In genomic region chr10:69446650-69447151, GRCh38 we compare ENCODE assay signal across 12 cellular contexts. TPM values are rescaled to one million over a fixed set of nuclear protein-coding genes. Genes with fewer than 3 reads are reported as not detected.
A peak's percentile ranks its signal among the peaks of the same experiment; 100 is the strongest.
DNase-seq lines count a peak whose midpoint lies in the region; FAIRE-seq and TF ChIP-seq lines count a peak whose summit lies in the region.
"Had no signal": no experiment of that assay in that cellular context is flagged by ENCODE, and none has a peak within 500 bp of the region (broad histone marks: within the 10 kb centered on the region; RNA-seq: fewer than 3 reads in every experiment).

No MANE protein-coding gene starts in this region.

- peaks cover 4% of the 10 kb centered on the region for H3K27me3 ChIP-seq in fibroblast of lung (ENCODE audit: control insufficient read depth, insufficient read depth, low read length)

- no peaks in the 10 kb centered on the region for H3K36me3 ChIP-seq in fibroblast of lung (ENCODE audit: control insufficient read depth, insufficient read depth, low read length)

- no peaks in the 10 kb centered on the region for H3K79me2 ChIP-seq in fibroblast of lung (ENCODE audit: control insufficient read depth, insufficient read depth, low read length)

- CTCF ChIA-PET in RWPE1 (lab: Yijun Ruan, JAX), result interaction anchor here (0.5 to 0.6 kb wide), 2 partner anchors 8 to 19 kb away, joined by 3 read pairs; no protein-coding TSS in a partner anchor
- CTCF ChIA-PET in activated naive CD4-positive, alpha-beta T cell treated with anti-CD3 and anti-CD28 coated beads for 36 hours (lab: Charles Lee), result interaction anchor here (0.8 to 1.7 kb wide), 6 partner anchors 9 to 589 kb away, joined by 3 to 6 read pairs (median 3); no protein-coding TSS in a partner anchor

- no peak for FAIRE-seq in GM12892 (lab: Jason Lieb, UNC)

- peaks cover 7% of the 10 kb centered on the region for H3K4me1 Mint-ChIP-seq in activated naive CD4-positive, alpha-beta T cell treated with anti-CD3 and anti-CD28 coated beads for 36 hours (ENCODE audit: low read depth)

- H3K27ac ChIP-seq in RWPE1 (peak overlapping the region; percentile 67), fibroblast of lung (ENCODE audit: insufficient read depth, low read length) (no peak overlapping the region)

- H3K4me1 ChIP-seq in fibroblast of lung (ENCODE audit: control insufficient read depth, extremely low read depth, insufficient read depth, low read length), result no peaks in the 10 kb centered on the region

- TF ChIP-seq CTCF in RWPE1 (conservative IDR thresholded peaks at IDR 0.05; ENCODE audit: low read depth), result no peak
- TF ChIP-seq CTCF in fibroblast of lung (conservative IDR thresholded peaks at IDR 0.05 in 1 of 2, IDR thresholded peaks at IDR 0.05 in 1 of 2; ENCODE audit: low read depth in 1 of 2, low read length in 2 of 2), result no peak
- TF ChIP-seq CTCF in retinal pigment epithelial cell (conservative IDR thresholded peaks at IDR 0.05; ENCODE audit: low read depth, low read length), result no peak

- no peaks in the 10 kb centered on the region for H3K9me3 Mint-ChIP-seq in activated naive CD4-positive, alpha-beta T cell treated with anti-CD3 and anti-CD28 coated beads for 36 hours

- H2AFZ ChIP-seq in fibroblast of lung (ENCODE audit: low read length), result no peak overlapping the region

- H3K4me2 ChIP-seq in fibroblast of lung (ENCODE audit: extremely low read depth, insufficient read depth, low read length), result no peak overlapping the region

- no peaks in the 10 kb centered on the region for H3K27me3 Mint-ChIP-seq in activated naive CD4-positive, alpha-beta T cell treated with anti-CD3 and anti-CD28 coated beads for 36 hours (ENCODE audit: low read depth)

- no peaks in the 10 kb centered on the region for H3K9me3 ChIP-seq in fibroblast of lung (ENCODE audit: control insufficient read depth, insufficient read depth, low read depth, low read length)

- no peak overlapping the region for H3K4me3 Mint-ChIP-seq in activated naive CD4-positive, alpha-beta T cell treated with anti-CD3 and anti-CD28 coated beads for 36 hours
- H3K4me3 Mint-ChIP-seq: endodermal cell; naive thymus-derived CD8-positive, alpha-beta T cell had no signal

- POLR2A ChIA-PET in RWPE1 (lab: Yijun Ruan, JAX; ENCODE audit: low non-redundant PET), result no interaction called here

- H3K27ac Mint-ChIP-seq in activated naive CD4-positive, alpha-beta T cell treated with anti-CD3 and anti-CD28 coated beads for 36 hours, result no peak overlapping the region
- H3K27ac Mint-ChIP-seq: endodermal cell; naive thymus-derived CD8-positive, alpha-beta T cell had no signal

- no peak overlapping the region for H3K9ac ChIP-seq in fibroblast of lung (ENCODE audit: insufficient read depth, low read length)

- no peaks in the 10 kb centered on the region for H4K20me1 ChIP-seq in fibroblast of lung (ENCODE audit: control insufficient read depth, extremely low read depth, insufficient read depth, low read length)

- no peaks in the 10 kb centered on the region for H3K36me3 Mint-ChIP-seq in activated naive CD4-positive, alpha-beta T cell treated with anti-CD3 and anti-CD28 coated beads for 36 hours (ENCODE audit: low read depth)
- H3K36me3 Mint-ChIP-seq: naive thymus-derived CD8-positive, alpha-beta T cell had no signal

- DNase-seq in ELF-1 (ENCODE audit: low read depth, low spot score) (peak; percentile 39), RWPE1 (ENCODE audit: low spot score) (peak; percentile 86), fibroblast of lung (ENCODE audit: low read depth in 2 of 2) (peak; percentile 54 to 88), retinal pigment epithelial cell (ENCODE audit: low read depth) (peak; percentile 62), GM12892 (ENCODE audit: insufficient read length) (no peak), NOMO-1 treated with dmso at 0.1 percent for 144 hours (lab: John Stamatoyannopoulos, UW; ENCODE audit: unreplicated experiment) (no peak)
- no peak for DNase-seq in activated naive CD4-positive, alpha-beta T cell treated with anti-CD3 and anti-CD28 coated beads for 36 hours
- DNase-seq in activated CD4-positive, alpha-beta T cell treated with anti-CD3 and anti-CD28 coated beads, Interleukin-2, amount 50 U/mL, for 4 hours, result no peak
- DNase-seq: endodermal cell; GF-D8; naive thymus-derived CD8-positive, alpha-beta T cell; NCI-H1417 treated with DMSO at 0.1 percent for 48 hours had no signal

- H3K4me3 ChIP-seq in fibroblast of lung (replicated peaks in 1 of 4; ENCODE audit: control extremely low read depth in 1 of 4, insufficient read depth in 1 of 4, low read depth in 3 of 4, low read length in 4 of 4) (no peak overlapping the region), retinal pigment epithelial cell (ENCODE audit: low read length) (no peak overlapping the region)

- intact Hi-C loops in activated naive CD4-positive, alpha-beta T cell treated with anti-CD3 and anti-CD28 coated beads for 36 hours (cut with micrococcal nuclease), result no loop called here

- TF ChIP-seq POLR2A in GM12892 (IDR thresholded peaks at IDR 0.05; ENCODE audit: low read depth, low read length), result no peak

RNA-seq across cellular contexts. Expression of gene TSPAN15, which starts 4.6 kb away (rescaled TPM):
- total RNA-seq in fibroblast of lung, result 1.8 and 2.6 TPM in 2 replicates
- polyA plus RNA-seq in fibroblast of lung, result 0.56 TPM in 1 of 2 replicates, not detected in the other
- 0.20 and 0.35 TPM in 2 replicates for polyA plus RNA-seq in fibroblast of lung (2012)
- not detected in 2 replicates for polyA minus RNA-seq in fibroblast of lung (ENCODE audit: low replicate concordance)
- polyA plus RNA-seq in GM12892 (2012; ENCODE audit: missing spikeins), result 2.2 TPM
- 1 to 10 TPM in 1 of 2 experiments, under 1 TPM in 1; 0.72 to 1.1 TPM for total RNA-seq in activated naive CD4-positive, alpha-beta T cell treated with anti-CD3 and anti-CD28 coated beads for 36 hours

RNA-seq across cellular contexts. Expression of gene TACR2, which starts 30.0 kb away (rescaled TPM):
- 0.17 and 0.26 TPM in 2 replicates for total RNA-seq in fibroblast of lung
- 0.10 and 0.15 TPM in 2 replicates for polyA plus RNA-seq in fibroblast of lung
- 0.20 and 0.26 TPM in 2 replicates for polyA plus RNA-seq in fibroblast of lung (2012)
- not detected in 2 replicates for polyA minus RNA-seq in fibroblast of lung (ENCODE audit: low replicate concordance)
- polyA plus RNA-seq in GM12892 (2012; ENCODE audit: missing spikeins), result 0.45 TPM
- not detected for total RNA-seq in activated naive CD4-positive, alpha-beta T cell treated with anti-CD3 and anti-CD28 coated beads for 36 hours
- total RNA-seq: endodermal cell; naive thymus-derived CD8-positive, alpha-beta T cell had no signal
- polyA plus RNA-seq: naive thymus-derived CD8-positive, alpha-beta T cell had no signal

Comparison
In these comparisons a context has a peak if more than half of its experiments do, and no peak if none do; other contexts are left out.
1. DNase-seq: peak in ELF-1 (single experiment), RWPE1 (single experiment), fibroblast of lung (2 of 2) and retinal pigment epithelial cell (single experiment); none in GM12892 (single experiment), activated naive CD4-positive, alpha-beta T cell treated with anti-CD3 and anti-CD28 coated beads for 36 hours (single experiment), NOMO-1 treated with dmso at 0.1 percent for 144 hours (single experiment) and activated CD4-positive, alpha-beta T cell treated with anti-CD3 and anti-CD28 coated beads, Interleukin-2, amount 50 U/mL, for 4 hours (0 of 2).